Comparison of ENCODE assay signal across 13 cellular contexts in genomic region chr7:135773451-135773850, GRCh38. TPM values are rescaled to one million over a fixed set of nuclear protein-coding genes. Genes with fewer than 3 reads are reported as not detected.
DNase-seq lines count a peak whose midpoint lies in the region; ATAC-seq, FAIRE-seq and TF ChIP-seq lines count a peak whose summit lies in the region.
"Had no signal": no experiment of that assay in that cellular context is flagged by ENCODE, and none has a peak within 500 bp of the region (broad histone marks: within the 10 kb centered on the region; RNA-seq: fewer than 3 reads in every experiment).

No MANE protein-coding gene starts in this region.

- H3K27me3 ChIP-seq in Caco-2 (replicated peaks; ENCODE audit: control insufficient read depth, insufficient read depth, low read length) (no peaks in the 10 kb centered on the region), left lung (no peaks in the 10 kb centered on the region)
- H3K27me3 ChIP-seq: adrenal gland, Peyer's patch had no signal

- POLR2A ChIA-PET in Caco-2 (lab: Charles Lee): no interaction called here

- H3K36me3 ChIP-seq in Caco-2 (ENCODE audit: control insufficient read depth, insufficient read depth, low read length) (no peaks in the 10 kb centered on the region), left lung (no peaks in the 10 kb centered on the region)
- H3K36me3 ChIP-seq: adrenal gland, Peyer's patch had no signal

- no peak overlapping the region for H3K27ac ChIP-seq in left lung
- H3K27ac ChIP-seq: adrenal gland, HL-60, Peyer's patch had no signal

- H3K4me1 ChIP-seq in Caco-2 (peaks cover 21% of the 10 kb centered on the region), left lung (peaks cover 0 to 10% of the 10 kb centered on the region in 2 donors)
- H3K4me1 ChIP-seq: adrenal gland, Peyer's patch had no signal

- TF ChIP-seq CTCF in Caco-2 (IDR thresholded peaks at IDR 0.05; ENCODE audit: insufficient read depth in 1 of 2, low read depth in 1 of 2, low read length in 1 of 2, severe bottlenecking in 1 of 2, unreplicated experiment in 1 of 2) (no peak), left lung (IDR thresholded peaks at IDR 0.05) (no peak), D721Med (IDR thresholded peaks at IDR 0.05; ENCODE audit: insufficient read depth, missing control alignments) (no peak)

- peaks cover 15% of the 10 kb centered on the region for H3K9me3 Mint-ChIP-seq in Caco-2 (ENCODE audit: unreplicated experiment)

- peaks cover 2% of the 10 kb centered on the region for H3K27me3 Mint-ChIP-seq in Caco-2 (ENCODE audit: insufficient read depth, unreplicated experiment)

- peaks cover 8% of the 10 kb centered on the region for H3K9me3 ChIP-seq in Caco-2
- peaks cover 0 to 4% of the 10 kb centered on the region in 2 donors for H3K9me3 ChIP-seq in left lung
- H3K9me3 ChIP-seq: adrenal gland, Peyer's patch had no signal

- H3K4me3 ChIP-seq in Caco-2 (ENCODE audit: low read depth, low read length) (no peak overlapping the region), left lung (no peak overlapping the region)
- H3K4me3 ChIP-seq: adrenal gland, Peyer's patch had no signal

- CTCF ChIA-PET in Caco-2 (lab: Charles Lee): interaction anchor here (0.6 to 1.3 kb wide), 2 partner anchors 14 to 29 kb away, joined by 3 to 4 read pairs; no protein-coding TSS in a partner anchor

- intact Hi-C loops in Caco-2 (cut with micrococcal nuclease; ENCODE audit: unreplicated experiment) (no loop called here), left lung (cut with DNase I) (no loop called here)

- peak overlapping the region; percentile 65 for H3K27ac Mint-ChIP-seq in Caco-2 (ENCODE audit: unreplicated experiment)

- DNase-seq in Caco-2 (peak in 1 of 2 experiments; percentile 36), NCI-H1417 (lab: John Stamatoyannopoulos, UW) (peak; percentile 83 to 100 (median 95)), NCI-H524 (lab: John Stamatoyannopoulos, UW) (peak; percentile 81 to 89), left lung (no peak), D721Med (ENCODE audit: insufficient read length, low spot score) (no peak)
- no peak for DNase-seq in activated CD4-positive, alpha-beta T cell treated with anti-CD3 and anti-CD28 coated beads, Interleukin-2, amount 50 U/mL, for 4 hours
- DNase-seq: adrenal gland, Peyer's patch had no signal

- no peak for FAIRE-seq in D721Med (lab: Jason Lieb, UNC)
- FAIRE-seq: keratinocyte had no signal

- peaks cover 23% of the 10 kb centered on the region for H3K4me1 Mint-ChIP-seq in Caco-2 (ENCODE audit: low read depth, unreplicated experiment)

- no TSS peak for BruUV-seq in Caco-2 (replicated peaks; lab: Mats Ljungman, UMichigan)

- H3K4me3 Mint-ChIP-seq in Caco-2 (ENCODE audit: unreplicated experiment): no peak overlapping the region

- H3K36me3 Mint-ChIP-seq in Caco-2 (ENCODE audit: insufficient read depth, unreplicated experiment): peaks cover 6% of the 10 kb centered on the region

- ATAC-seq in left lung (peak; percentile 83), HG03025 (IDR thresholded peaks at IDR 0.05; ENCODE audit: low FRiP score, unreplicated experiment) (no peak), esophagus mucosa (no peak)

RNA-seq across cellular contexts. Expression of gene FAM180A, which starts 24.8 kb away (rescaled TPM):
- total RNA-seq in Caco-2 (2022) (not detected in 2 replicates), left lung (1 to 10 TPM; 2.7 to 6.8 TPM), esophagus mucosa (0.68 TPM)

RNA-seq across cellular contexts. Expression of gene SLC13A4, which starts 45.5 kb away (rescaled TPM):
- not detected in 2 replicates for total RNA-seq in Caco-2 (2022)
- total RNA-seq in left lung: not detected
- 3.0 TPM for total RNA-seq in esophagus mucosa
- total RNA-seq: fibroblast of villous mesenchyme, Peyer's patch had no signal

Comparison
In these comparisons a context has a peak if more than half of its experiments do, and no peak if none do; other contexts are left out.
1. DNase-seq: peak in NCI-H1417 (3 of 3) and NCI-H524 (2 of 2); none in left lung (0 of 2), D721Med (single experiment) and activated CD4-positive, alpha-beta T cell treated with anti-CD3 and anti-CD28 coated beads, Interleukin-2, amount 50 U/mL, for 4 hours (0 of 2).